ENCODE assay signal across 1 cellular context in the genomic region with DNA sequence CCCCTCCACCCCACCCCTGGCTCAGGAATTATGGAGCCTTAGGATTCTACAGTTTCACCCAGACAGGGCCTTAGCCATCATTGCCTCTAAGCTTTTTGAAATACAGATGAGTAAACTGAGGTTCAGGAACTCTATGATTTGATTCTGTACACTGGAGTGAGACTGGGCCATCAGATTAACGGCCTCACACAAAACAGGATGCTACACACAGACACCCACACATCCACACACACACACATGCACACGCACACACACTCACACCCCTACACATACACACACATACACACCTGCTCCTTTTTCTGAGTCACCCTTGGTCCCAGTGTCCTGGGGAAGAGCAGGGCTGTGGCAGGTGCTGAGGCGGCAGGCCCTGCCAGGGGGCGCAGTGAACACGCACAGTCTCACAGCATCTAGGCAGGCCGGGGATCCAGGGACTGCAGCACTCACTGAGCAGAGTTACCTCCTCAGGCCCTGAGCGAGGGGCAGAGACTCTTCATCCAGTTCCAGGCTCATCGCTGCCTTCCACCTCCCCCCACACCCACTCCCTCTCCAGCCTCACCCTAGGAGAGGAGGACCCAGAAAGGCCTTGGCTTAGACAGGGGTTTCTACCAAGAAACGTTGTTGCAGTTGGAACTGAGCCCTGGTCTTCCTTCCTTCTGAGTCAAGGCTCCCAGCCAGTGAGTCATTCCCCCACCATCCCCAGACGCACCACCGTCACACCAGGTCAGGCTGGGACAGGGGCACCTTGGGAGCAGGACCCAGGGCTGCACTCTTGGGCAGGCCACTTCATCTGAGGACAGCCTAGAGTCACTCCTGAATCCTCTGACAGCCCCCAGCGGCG.
TF ChIP-seq lines count a peak whose summit lies in the region.

No MANE protein-coding gene starts in this region.

TF ChIP-seq in H1, 55 proteins besides CTCF, POLR2A, EP300 and RAD21 (continued from another document):
- TF ChIP-seq CTBP2 (IDR thresholded peaks at IDR 0.05; ENCODE audit: borderline replicate concordance, insufficient read depth, insufficient read length, low read length) (no peak), BACH1 (IDR thresholded peaks at IDR 0.05; ENCODE audit: low read length) (no peak), SP1 (IDR thresholded peaks at IDR 0.05; ENCODE audit: low read depth, low read length) (no peak), CHD2 (IDR thresholded peaks at IDR 0.05; ENCODE audit: low read length) (peak; percentile 17; the same call in 1 of the 2 replicates)
- TF ChIP-seq, protein P1, sequence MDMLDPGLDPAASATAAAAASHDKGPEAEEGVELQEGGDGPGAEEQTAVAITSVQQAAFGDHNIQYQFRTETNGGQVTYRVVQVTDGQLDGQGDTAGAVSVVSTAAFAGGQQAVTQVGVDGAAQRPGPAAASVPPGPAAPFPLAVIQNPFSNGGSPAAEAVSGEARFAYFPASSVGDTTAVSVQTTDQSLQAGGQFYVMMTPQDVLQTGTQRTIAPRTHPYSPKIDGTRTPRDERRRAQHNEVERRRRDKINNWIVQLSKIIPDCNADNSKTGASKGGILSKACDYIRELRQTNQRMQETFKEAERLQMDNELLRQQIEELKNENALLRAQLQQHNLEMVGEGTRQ (IDR thresholded peaks at IDR 0.05; ENCODE audit: low read length) = 0 out of 2 replicates have a peak, but pooled peaks have one; percentile 23
